Comparison of ENCODE assay signal across 8 cellular contexts in genomic region chr1:116485071-116485735, GRCh38.
DNase-seq lines count a peak whose midpoint lies in the region; ATAC-seq and TF ChIP-seq lines count a peak whose summit lies in the region.

No MANE protein-coding gene starts in this region.

- H3K36me3 Mint-ChIP-seq in activated CD4-positive, alpha-beta T cell treated with anti-CD3 and anti-CD28 coated beads, Interleukin-2, amount 10 ng/mL, durations not matched to agents 24 days and 14 days (ENCODE audit: low read depth) = no peaks in the 10 kb centered on the region

- intact Hi-C loops in activated CD4-positive, alpha-beta T cell treated with anti-CD3 and anti-CD28 coated beads, Interleukin-2, amount 10 ng/mL, durations not matched to agents 24 days and 14 days (cut with micrococcal nuclease) = loop anchor here (1.0 to 10.0 kb wide), 4 partner anchors 70 to 346 kb away; no protein-coding TSS in a partner anchor
- intact Hi-C loops in lower lobe of right lung (cut with DNase I) = loop anchor here (10.0 kb wide), 1 partner anchor 340 kb away; no protein-coding TSS in a partner anchor

- peak; percentile 95 for DNase-seq in BE2C
- DNase-seq in GM19238 (ENCODE audit: insufficient read length, low spot score) = peak; percentile 76
- DNase-seq in NCI-H510A treated with DMSO at 0.1 percent for 48 hours (lab: John Stamatoyannopoulos, UW) = peak; percentile 76
- peak; percentile 95 for DNase-seq in activated CD4-positive, alpha-beta T cell treated with anti-CD3 and anti-CD28 coated beads, Interleukin-2, amount 10 ng/mL, durations not matched to agents 24 days and 14 days
- DNase-seq in dermis blood vessel endothelial cell = peak; percentile 94
- peak; percentile 91 for DNase-seq in lower lobe of right lung
- peak; percentile 71 to 82 (median 81) for DNase-seq in stimulated activated CD4-positive, alpha-beta T cell treated with anti-CD3 and anti-CD28 coated beads, TNF-alpha, amount 100 ng/mL, for 48 hours (ENCODE audit: low read depth in 3 of 3)

- H3K4me1 ChIP-seq in BE2C = peaks cover 41% of the 10 kb centered on the region
- H3K4me1 ChIP-seq in lower lobe of right lung = peaks cover 11% of the 10 kb centered on the region

- H3K9me3 ChIP-seq in BE2C = no peaks in the 10 kb centered on the region
- no peaks in the 10 kb centered on the region for H3K9me3 ChIP-seq in lower lobe of right lung

- peak; percentile 94 for TF ChIP-seq CTCF in BE2C (IDR thresholded peaks at IDR 0.05; ENCODE audit: low read depth, low read length)
- TF ChIP-seq CTCF in lower lobe of right lung (IDR thresholded peaks at IDR 0.05) = peak; percentile 93

- peaks cover 5% of the 10 kb centered on the region for H3K27me3 Mint-ChIP-seq in activated CD4-positive, alpha-beta T cell treated with anti-CD3 and anti-CD28 coated beads, Interleukin-2, amount 10 ng/mL, durations not matched to agents 24 days and 14 days

- no peaks in the 10 kb centered on the region for H3K9me3 Mint-ChIP-seq in activated CD4-positive, alpha-beta T cell treated with anti-CD3 and anti-CD28 coated beads, Interleukin-2, amount 10 ng/mL, durations not matched to agents 24 days and 14 days

- H3K4me3 Mint-ChIP-seq in activated CD4-positive, alpha-beta T cell treated with anti-CD3 and anti-CD28 coated beads, Interleukin-2, amount 10 ng/mL, durations not matched to agents 24 days and 14 days = no peak overlapping the region

- no peaks in the 10 kb centered on the region for H3K36me3 ChIP-seq in BE2C
- no peaks in the 10 kb centered on the region for H3K36me3 ChIP-seq in lower lobe of right lung

- no peaks in the 10 kb centered on the region for H3K27me3 ChIP-seq in BE2C
- no peaks in the 10 kb centered on the region for H3K27me3 ChIP-seq in lower lobe of right lung (ENCODE audit: low read depth)

- H3K27ac ChIP-seq in lower lobe of right lung = no peak overlapping the region

- no peak overlapping the region for H3K27ac Mint-ChIP-seq in activated CD4-positive, alpha-beta T cell treated with anti-CD3 and anti-CD28 coated beads, Interleukin-2, amount 10 ng/mL, durations not matched to agents 24 days and 14 days

- H3K4me3 ChIP-seq in BE2C (ENCODE audit: low read depth, low read length) (no peak overlapping the region), lower lobe of right lung (no peak overlapping the region)

- H3K4me1 Mint-ChIP-seq in activated CD4-positive, alpha-beta T cell treated with anti-CD3 and anti-CD28 coated beads, Interleukin-2, amount 10 ng/mL, durations not matched to agents 24 days and 14 days = peaks cover 10% of the 10 kb centered on the region

- ATAC-seq in HG03378 (IDR thresholded peaks at IDR 0.05; ENCODE audit: unreplicated experiment) (peak; percentile 84), lower lobe of right lung (peak; percentile 89 to 91)
